Comparison of ENCODE assay signal across 1 cellular context in the genomic region with DNA sequence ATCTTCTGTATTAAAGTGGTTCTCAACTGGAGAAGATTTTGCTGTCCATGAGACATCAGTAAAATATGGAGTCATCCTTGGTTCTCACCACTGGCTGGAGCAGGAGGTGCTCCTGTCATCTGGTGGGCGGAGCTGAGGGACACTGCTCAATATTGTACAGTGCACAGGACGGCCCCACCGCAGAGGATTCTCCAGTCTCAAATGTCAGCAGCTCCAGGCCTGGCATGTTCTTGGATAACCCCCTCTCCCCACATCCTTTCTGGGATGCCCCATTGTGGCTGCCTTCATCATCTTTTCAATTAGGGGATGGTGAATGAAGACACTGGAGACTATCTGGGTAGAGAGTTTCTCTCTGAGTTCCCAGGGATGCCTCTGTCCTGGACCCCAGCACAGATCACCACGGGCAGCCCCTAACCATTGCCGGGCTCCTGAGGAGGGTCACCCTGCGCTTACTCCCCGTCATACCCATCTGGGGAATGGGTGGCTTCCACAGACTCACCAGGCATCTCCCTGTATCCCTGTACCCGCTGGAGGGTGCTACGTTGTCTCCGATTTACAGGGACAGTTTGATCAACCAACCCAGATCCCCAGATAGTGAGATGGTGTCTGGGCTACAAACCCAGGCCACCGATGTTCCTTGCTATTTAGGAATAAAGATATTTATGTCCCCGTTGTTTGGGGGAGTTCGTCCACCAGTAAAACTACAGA.
TF ChIP-seq lines count a peak whose summit lies in the region.

No MANE protein-coding gene starts in this region.

TF ChIP-seq in WTC11, 78 proteins besides CTCF, POLR2A, EP300 and RAD21:
- TF ChIP-seq CDX4 (CRISPR knock-in tag; IDR thresholded peaks at IDR 0.05; ENCODE audit: borderline replicate concordance) (no peak), USF2 (CRISPR knock-in tag; IDR thresholded peaks at IDR 0.05) (no peak), ZNF396 (CRISPR knock-in tag; IDR thresholded peaks at IDR 0.05; ENCODE audit: borderline replicate concordance) (no peak), FOXP1 (CRISPR knock-in tag; IDR thresholded peaks at IDR 0.05; ENCODE audit: borderline replicate concordance) (no peak), ELF4 (CRISPR knock-in tag; IDR thresholded peaks at IDR 0.05; ENCODE audit: low read depth) (no peak)
TF ChIP-seq in WTC11: peak in this region for 0.
